In genomic region chr13:25046985-25047660, GRCh38 we compare ENCODE assay signal across 8 cellular contexts. TPM values are rescaled to one million over a fixed set of nuclear protein-coding genes. Genes with fewer than 3 reads are reported as not detected.
A peak's percentile ranks its signal among the peaks of the same experiment; 100 is the strongest.
DNase-seq lines count a peak whose midpoint lies in the region; ATAC-seq and TF ChIP-seq lines count a peak whose summit lies in the region.

No MANE protein-coding gene starts in this region.

- H3K9me2 ChIP-seq in OCI-LY7 (ENCODE audit: insufficient read depth, low read length): no peaks in the 10 kb centered on the region

- no peaks in the 10 kb centered on the region for H3K4me1 ChIP-seq in OCI-LY7 (ENCODE audit: insufficient read depth, low read length, poor library complexity, severe bottlenecking)

- H3K4me3 ChIP-seq in HFF-Myc (replicated peaks; ENCODE audit: low read depth, low read length) (peak overlapping the region; percentile 23; the same call in 1 of the 2 replicates), iPS-18c (ENCODE audit: insufficient read depth, low read depth, low read length) (peak overlapping the region; percentile 69), OCI-LY7 (ENCODE audit: low read depth, low read length, poor library complexity, severe bottlenecking) (no peak overlapping the region)

- no peaks in the 10 kb centered on the region for H3K36me3 Mint-ChIP-seq in activated naive CD8-positive, alpha-beta T cell treated with anti-CD3 and anti-CD28 coated beads for 36 hours

- ATAC-seq in stimulated activated naive CD8-positive, alpha-beta T cell treated with anti-CD3 and anti-CD28 coated beads, Interleukin-15, amount 100 ng/mL, for 72 hours: no peak
- ATAC-seq in GM19328 (IDR thresholded peaks at IDR 0.05; ENCODE audit: unreplicated experiment): no peak
- no peak for ATAC-seq in GM18861 (IDR thresholded peaks at IDR 0.05; ENCODE audit: unreplicated experiment)

- no peak overlapping the region for H3K27ac Mint-ChIP-seq in activated naive CD8-positive, alpha-beta T cell treated with anti-CD3 and anti-CD28 coated beads for 36 hours
- H3K27ac Mint-ChIP-seq in stimulated activated naive CD8-positive, alpha-beta T cell treated with anti-CD3 and anti-CD28 coated beads, Interleukin-15, amount 100 ng/mL, for 72 hours: no peak overlapping the region

- intact Hi-C loops in OCI-LY7 (cut with micrococcal nuclease; ENCODE audit: unreplicated experiment): no loop called here

- H3K27ac ChIP-seq in OCI-LY7 (ENCODE audit: low read depth, low read length, poor library complexity, severe bottlenecking): no peak overlapping the region

- no TSS peak for BruUV-seq in OCI-LY7 (replicated peaks; lab: Mats Ljungman, UMichigan)

- H3K4me1 Mint-ChIP-seq in activated naive CD8-positive, alpha-beta T cell treated with anti-CD3 and anti-CD28 coated beads for 36 hours: no peaks in the 10 kb centered on the region
- H3K4me1 Mint-ChIP-seq in stimulated activated naive CD8-positive, alpha-beta T cell treated with anti-CD3 and anti-CD28 coated beads, Interleukin-15, amount 100 ng/mL, for 72 hours: no peaks in the 10 kb centered on the region

- DNase-seq in HFF-Myc (ENCODE audit: extremely low read depth, low read depth) (no peak), GM19238 (ENCODE audit: insufficient read length, low spot score) (no peak), OCI-LY7 (ENCODE audit: low spot score) (no peak)
- no peak for DNase-seq in activated naive CD8-positive, alpha-beta T cell treated with anti-CD3 and anti-CD28 coated beads for 36 hours
- DNase-seq in stimulated activated naive CD8-positive, alpha-beta T cell treated with anti-CD3 and anti-CD28 coated beads, Interleukin-15, amount 100 ng/mL, for 72 hours: no peak

- H3K79me2 ChIP-seq in OCI-LY7 (ENCODE audit: insufficient read depth, low read depth, low read length): no peaks in the 10 kb centered on the region

- POLR2A ChIA-PET in OCI-LY7 (lab: Charles Lee): no interaction called here

- H2AFZ ChIP-seq in OCI-LY7 (ENCODE audit: low read length): no peak overlapping the region

- peaks cover 11% of the 10 kb centered on the region for H3K9me3 Mint-ChIP-seq in activated naive CD8-positive, alpha-beta T cell treated with anti-CD3 and anti-CD28 coated beads for 36 hours
- H3K9me3 Mint-ChIP-seq in stimulated activated naive CD8-positive, alpha-beta T cell treated with anti-CD3 and anti-CD28 coated beads, Interleukin-15, amount 100 ng/mL, for 72 hours: peaks cover 14 to 29% of the 10 kb centered on the region in 2 donors

- CTCF ChIA-PET in OCI-LY7 (lab: Charles Lee; ENCODE audit: unreplicated experiment): no interaction called here

- no peaks in the 10 kb centered on the region for H4K20me1 ChIP-seq in OCI-LY7 (ENCODE audit: insufficient read depth, low read length)

- H3K9me3 ChIP-seq in iPS-18c (ENCODE audit: control insufficient read depth, insufficient read depth, low read length) (no peaks in the 10 kb centered on the region), OCI-LY7 (ENCODE audit: low read length) (peaks cover 5% of the 10 kb centered on the region; the same call in 1 of the 2 replicates)

- H3K4me3 Mint-ChIP-seq in activated naive CD8-positive, alpha-beta T cell treated with anti-CD3 and anti-CD28 coated beads for 36 hours: peak overlapping the region; percentile 5
- H3K4me3 Mint-ChIP-seq in stimulated activated naive CD8-positive, alpha-beta T cell treated with anti-CD3 and anti-CD28 coated beads, Interleukin-15, amount 100 ng/mL, for 72 hours: peak overlapping the region; percentile 26 to 42

- peaks cover 85% of the 10 kb centered on the region for H3K27me3 Mint-ChIP-seq in activated naive CD8-positive, alpha-beta T cell treated with anti-CD3 and anti-CD28 coated beads for 36 hours
- H3K27me3 Mint-ChIP-seq in stimulated activated naive CD8-positive, alpha-beta T cell treated with anti-CD3 and anti-CD28 coated beads, Interleukin-15, amount 100 ng/mL, for 72 hours: peaks cover 85% of the 10 kb centered on the region

- no peaks in the 10 kb centered on the region for H3K36me3 ChIP-seq in OCI-LY7 (ENCODE audit: insufficient read depth, low read length)

- no peak overlapping the region for H3K4me2 ChIP-seq in OCI-LY7 (ENCODE audit: low read length)

- TF ChIP-seq CTCF in HFF-Myc (IDR thresholded peaks at IDR 0.05; ENCODE audit: low read depth, low read length, missing control alignments) (no peak), OCI-LY7 (conservative IDR thresholded peaks at IDR 0.05; ENCODE audit: low read length) (no peak)

RNA-seq across cellular contexts. Expression of gene PABPC3, which starts 48.8 kb away (rescaled TPM):
- total RNA-seq in activated naive CD8-positive, alpha-beta T cell treated with anti-CD3 and anti-CD28 coated beads for 36 hours: 1 to 10 TPM; 1.2 to 1.3 TPM
- total RNA-seq in OCI-LY7 (2014; rRNA removed; shearing (Covaris generic)): 0.13 TPM in 1 of 2 replicates, not detected in the other
- 0.39 and 0.49 TPM in 2 replicates for total RNA-seq in OCI-LY7 (2022)
